ENCODE assay signal across 1 cellular context in the genomic region with DNA sequence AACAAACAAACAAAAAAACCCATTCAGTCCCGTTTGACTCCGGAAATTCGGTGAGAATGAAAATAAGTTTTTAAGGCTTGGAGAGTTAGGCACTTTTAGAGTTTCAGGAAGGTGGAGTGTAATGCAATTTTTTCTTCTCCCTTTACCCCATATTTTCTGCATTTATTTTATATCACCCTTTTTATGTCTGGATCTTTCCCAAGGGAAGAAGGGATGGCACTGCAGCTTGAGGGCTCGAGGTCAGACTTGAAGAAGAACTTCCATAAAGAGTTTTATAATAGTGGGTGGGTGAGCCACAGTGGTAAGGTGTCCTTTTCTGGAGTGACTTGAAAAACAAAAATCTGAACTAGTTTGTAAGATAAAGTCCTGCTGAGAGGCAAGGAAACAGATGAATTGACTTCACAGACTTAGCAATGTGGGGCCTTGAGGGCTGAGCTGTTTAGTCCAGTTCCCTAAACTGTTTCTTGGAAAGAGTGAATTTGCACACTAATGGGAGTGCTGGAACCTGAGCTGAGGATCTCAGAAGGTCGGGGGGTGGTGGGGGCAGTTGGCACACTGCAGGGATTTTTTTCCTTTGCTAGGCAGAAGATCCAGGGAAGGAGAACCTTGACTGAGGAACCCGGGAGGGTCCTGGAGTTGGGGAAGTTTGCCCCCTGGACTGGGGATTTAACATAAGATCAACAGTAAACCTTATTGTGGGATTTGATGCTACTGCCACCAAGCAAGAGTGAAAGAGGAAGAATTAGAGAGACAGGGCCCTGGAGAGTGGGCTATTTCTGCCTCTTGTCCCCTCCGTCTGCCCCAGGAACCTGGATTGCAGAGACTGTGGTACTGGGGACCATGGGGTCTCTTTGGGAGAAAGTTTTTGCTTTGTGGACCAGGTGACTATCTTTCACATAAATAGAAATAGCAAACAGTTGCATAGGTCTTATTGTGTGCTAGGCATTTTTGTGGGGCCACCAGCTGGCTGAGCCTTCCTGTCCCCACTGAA.
A peak's percentile ranks its signal among the peaks of the same experiment; 100 is the strongest.
TF ChIP-seq lines count a peak whose summit lies in the region.

No MANE protein-coding gene starts in this region.

TF ChIP-seq in H1, 55 proteins besides CTCF, POLR2A, EP300 and RAD21:
- TF ChIP-seq HDAC2 (IDR thresholded peaks at IDR 0.05; ENCODE audit: borderline replicate concordance in 1 of 2, low read depth in 2 of 2, low read length in 2 of 2) (peak in 1 of 2 experiments; percentile 97; a peak in 1 of 4 replicates), CBX8 (IDR thresholded peaks at IDR 0.05; ENCODE audit: borderline replicate concordance, low read depth, low read length) (no peak), KDM1A (IDR thresholded peaks at IDR 0.05; ENCODE audit: borderline replicate concordance, low read length) (peak; percentile 96)
- TF ChIP-seq, protein P1, sequence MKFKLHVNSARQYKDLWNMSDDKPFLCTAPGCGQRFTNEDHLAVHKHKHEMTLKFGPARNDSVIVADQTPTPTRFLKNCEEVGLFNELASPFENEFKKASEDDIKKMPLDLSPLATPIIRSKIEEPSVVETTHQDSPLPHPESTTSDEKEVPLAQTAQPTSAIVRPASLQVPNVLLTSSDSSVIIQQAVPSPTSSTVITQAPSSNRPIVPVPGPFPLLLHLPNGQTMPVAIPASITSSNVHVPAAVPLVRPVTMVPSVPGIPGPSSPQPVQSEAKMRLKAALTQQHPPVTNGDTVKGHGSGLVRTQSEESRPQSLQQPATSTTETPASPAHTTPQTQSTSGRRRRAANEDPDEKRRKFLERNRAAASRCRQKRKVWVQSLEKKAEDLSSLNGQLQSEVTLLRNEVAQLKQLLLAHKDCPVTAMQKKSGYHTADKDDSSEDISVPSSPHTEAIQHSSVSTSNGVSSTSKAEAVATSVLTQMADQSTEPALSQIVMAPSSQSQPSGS (IDR thresholded peaks at IDR 0.05; ENCODE audit: low read length): 0 out of 2 replicates have a peak, but pooled peaks have one; percentile 15
